8 cellular contexts compared by ENCODE assay signal in genomic region chr1:207828485-207829158, GRCh38.
DNase-seq lines count a peak whose midpoint lies in the region; ATAC-seq and TF ChIP-seq lines count a peak whose summit lies in the region.

No MANE protein-coding gene starts in this region.

- no peaks in the 10 kb centered on the region for H3K9me3 ChIP-seq in CD8-positive, alpha-beta memory T cell (ENCODE audit: low read length)
- no peaks in the 10 kb centered on the region for H3K9me3 ChIP-seq in KOPT-K1 (ENCODE audit: insufficient read depth, low read length, poor library complexity, severe bottlenecking)
- H3K9me3 ChIP-seq in adrenal gland (replicated peaks in 1 of 3), result no peaks in the 10 kb centered on the region
- H3K9me3 ChIP-seq in cardiac muscle cell (ENCODE audit: low read depth), result no peaks in the 10 kb centered on the region

- peaks cover 84 to 100% (median 98%) of the 10 kb centered on the region in 3 donors for H3K4me1 Mint-ChIP-seq in CD8-positive, alpha-beta memory T cell

- DNase-seq in CD8-positive, alpha-beta memory T cell, result peak; percentile 32 to 73 (median 47)
- peak; percentile 48 for DNase-seq in SK-N-DZ (ENCODE audit: low spot score)
- peak; percentile 75 to 95 (median 85) for DNase-seq in adrenal gland
- peak; percentile 68 to 91 for DNase-seq in cardiac muscle cell (ENCODE audit: low read depth in 1 of 2, low spot score in 1 of 2)
- DNase-seq in posterior cingulate gyrus, result peak in 6 of 10 donors; percentile 61 to 96 (median 70)
- DNase-seq in T1000 (lab: John Stamatoyannopoulos, UW), result no peak

- no peak overlapping the region for H3K4me3 ChIP-seq in CD8-positive, alpha-beta memory T cell (ENCODE audit: low read length)
- no peak overlapping the region for H3K4me3 ChIP-seq in adrenal gland
- no peak overlapping the region for H3K4me3 ChIP-seq in cardiac muscle cell

- intact Hi-C loops in adrenal gland (cut with DNase I) (loop anchor here in 1 of 2 donors (2.0 kb wide), 1 partner anchor 40 kb away; no protein-coding TSS in a partner anchor), posterior cingulate gyrus (cut with DNase I) (loop anchor here (5.0 kb wide), 1 partner anchor 134 kb away; no protein-coding TSS in a partner anchor)

- peak overlapping the region; percentile 48 for H3K27ac ChIP-seq in CD8-positive, alpha-beta memory T cell (ENCODE audit: low read depth, low read length)
- H3K27ac ChIP-seq in KOPT-K1 (ENCODE audit: low read depth, low read length, poor library complexity, severe bottlenecking) (peak overlapping the region; percentile 14), adrenal gland (peak overlapping the region; percentile 34 to 99 (median 54)), cardiac muscle cell (no peak overlapping the region)

- CTCF ChIA-PET in CD8-positive, alpha-beta memory T cell (lab: Charles Lee), result interaction anchor here (1.6 to 28.2 kb wide), 8 partner anchors 9 to 135 kb away, joined by 4 to 435 read pairs (median 12); no protein-coding TSS in a partner anchor

- H3K27ac Mint-ChIP-seq in CD8-positive, alpha-beta memory T cell, result peak overlapping the region; percentile 65 to 98 (median 86)

- no peaks in the 10 kb centered on the region for H3K27me3 ChIP-seq in CD8-positive, alpha-beta memory T cell (ENCODE audit: insufficient read depth, low read length, poor library complexity, severe bottlenecking)
- no peaks in the 10 kb centered on the region for H3K27me3 ChIP-seq in adrenal gland
- H3K27me3 ChIP-seq in cardiac muscle cell, result no peaks in the 10 kb centered on the region

- peak; percentile 22 for ATAC-seq in GM21381 (IDR thresholded peaks at IDR 0.05; ENCODE audit: unreplicated experiment)

- peak; percentile 67 to 99 (median 96) for TF ChIP-seq CTCF in adrenal gland (IDR thresholded peaks at IDR 0.05)
- TF ChIP-seq CTCF in cardiac muscle cell (IDR thresholded peaks at IDR 0.05; ENCODE audit: low read depth, low read length), result peak; percentile 85

- WGBS in adrenal gland, 4 donors, result 41 to 50% (median 45%) methylated on average over 2 of the region's 2 CpGs

- POLR2A ChIA-PET in CD8-positive, alpha-beta memory T cell (lab: Charles Lee), result interaction anchor here (0.8 to 0.9 kb wide), 2 partner anchors 33 to 134 kb away, joined by 3 read pairs; no protein-coding TSS in a partner anchor

- peaks cover 4% of the 10 kb centered on the region in 2 donors for H3K27me3 Mint-ChIP-seq in CD8-positive, alpha-beta memory T cell

- H3K4me1 ChIP-seq in CD8-positive, alpha-beta memory T cell (ENCODE audit: insufficient read depth, low read length), result peaks cover 88% of the 10 kb centered on the region
- peaks cover 63 to 91% of the 10 kb centered on the region in 2 donors for H3K4me1 ChIP-seq in adrenal gland (replicated peaks in 1 of 2)
- peaks cover 5% of the 10 kb centered on the region for H3K4me1 ChIP-seq in cardiac muscle cell (ENCODE audit: low read depth)

- peaks cover 0 to 3% (median 0%) of the 10 kb centered on the region in 5 donors for H3K9me3 Mint-ChIP-seq in CD8-positive, alpha-beta memory T cell

- no peak for TF ChIP-seq POLR2A in adrenal gland (IDR thresholded peaks at IDR 0.05)

- no peak overlapping the region for H3K4me3 Mint-ChIP-seq in CD8-positive, alpha-beta memory T cell

- peaks cover 0 to 9% (median 7%) of the 10 kb centered on the region in 3 donors for H3K36me3 Mint-ChIP-seq in CD8-positive, alpha-beta memory T cell

- no peaks in the 10 kb centered on the region for H3K36me3 ChIP-seq in CD8-positive, alpha-beta memory T cell (ENCODE audit: insufficient read depth, low read length)
- peaks cover 99% of the 10 kb centered on the region for H3K36me3 ChIP-seq in KOPT-K1 (ENCODE audit: insufficient read depth, low read length)
- no peaks in the 10 kb centered on the region for H3K36me3 ChIP-seq in adrenal gland (replicated peaks in 1 of 2)
- no peaks in the 10 kb centered on the region for H3K36me3 ChIP-seq in cardiac muscle cell
